Comparison of ENCODE assay signal across 12 cellular contexts in genomic region chrX:262391-262909, GRCh38. TPM values are rescaled to one million over a fixed set of nuclear protein-coding genes. Genes with fewer than 3 reads are reported as not detected.
A peak's percentile ranks its signal among the peaks of the same experiment; 100 is the strongest.
DNase-seq lines count a peak whose midpoint lies in the region; ATAC-seq and TF ChIP-seq lines count a peak whose summit lies in the region.
"Had no signal": no experiment of that assay in that cellular context is flagged by ENCODE, and none has a peak within 500 bp of the region (broad histone marks: within the 10 kb centered on the region; RNA-seq: fewer than 3 reads in every experiment).

No MANE protein-coding gene starts in this region.

- in situ Hi-C loops in GM13977 (cut with MboI; ENCODE audit: low pct_unique_long_range_greater_than_20kb, low sequenced_read_pairs, unreplicated experiment), result no loop called here
- in situ Hi-C loops in G401 (cut with HindIII; ENCODE audit: low sequenced_read_pairs), result no loop called here

- H3K27ac Mint-ChIP-seq in endothelial cell (ENCODE audit: unreplicated experiment) (no peak overlapping the region), neural progenitor cell (no peak overlapping the region)
- H3K27ac Mint-ChIP-seq in activated CD4-positive, alpha-beta T cell treated with anti-CD3 and anti-CD28 coated beads, Interleukin-2, amount 10 ng/mL, durations not matched to agents 7 days and 5 days, result no peak overlapping the region
- H3K27ac Mint-ChIP-seq: B cell; naive thymus-derived CD8-positive, alpha-beta T cell; stimulated activated effector memory CD8-positive, alpha-beta T cell treated with anti-CD3 and anti-CD28 coated beads, Interleukin-12 subunit alpha, Interleukin-12 subunit beta, amount 100 ng/mL, for 72 hours had no signal

- no peak overlapping the region for H3K4me2 ChIP-seq in neural progenitor cell

- peak overlapping the region; percentile 68 to 84 for H3K27ac ChIP-seq in liver (ENCODE audit: low read depth in 1 of 2, low read length in 2 of 2)
- no peak overlapping the region for H3K27ac ChIP-seq in neural progenitor cell

- no peaks in the 10 kb centered on the region for H3K79me2 ChIP-seq in neural progenitor cell (ENCODE audit: low read depth)

- H3K9me3 Mint-ChIP-seq in endothelial cell (ENCODE audit: unreplicated experiment), result peaks cover 10% of the 10 kb centered on the region
- no peaks in the 10 kb centered on the region for H3K9me3 Mint-ChIP-seq in neural progenitor cell
- no peaks in the 10 kb centered on the region for H3K9me3 Mint-ChIP-seq in activated CD4-positive, alpha-beta T cell treated with anti-CD3 and anti-CD28 coated beads, Interleukin-2, amount 10 ng/mL, durations not matched to agents 7 days and 5 days
- H3K9me3 Mint-ChIP-seq: naive thymus-derived CD8-positive, alpha-beta T cell; stimulated activated effector memory CD8-positive, alpha-beta T cell treated with anti-CD3 and anti-CD28 coated beads, Interleukin-12 subunit alpha, Interleukin-12 subunit beta, amount 100 ng/mL, for 72 hours had no signal

- POLR2A ChIA-PET in activated CD4-positive, alpha-beta T cell treated with anti-CD3 and anti-CD28 coated beads, Interleukin-2, amount 10 ng/mL, durations not matched to agents 7 days and 5 days (lab: Charles Lee), result no interaction called here

- DNase-seq in GM13977 (ENCODE audit: low spot score) (peak; percentile 31), G401 (ENCODE audit: low spot score) (no peak), endothelial cell (ENCODE audit: low spot score) (no peak), neural progenitor cell (ENCODE audit: low spot score) (no peak)
- no peak for DNase-seq in activated CD4-positive, alpha-beta T cell treated with anti-CD3 and anti-CD28 coated beads, Interleukin-2, amount 10 ng/mL, durations not matched to agents 7 days and 5 days
- DNase-seq: naive thymus-derived CD8-positive, alpha-beta T cell; NCI-H187 had no signal

- H3K36me3 ChIP-seq in liver (ENCODE audit: control insufficient read depth in 4 of 4, insufficient read depth in 3 of 4, low read depth in 1 of 4, low read length in 3 of 4) (no peaks in the 10 kb centered on the region), neural progenitor cell (no peaks in the 10 kb centered on the region)

- H3K27me3 ChIP-seq in liver (ENCODE audit: control insufficient read depth in 4 of 4, insufficient read depth in 4 of 4, low read length in 3 of 4) (no peaks in the 10 kb centered on the region), neural progenitor cell (no peaks in the 10 kb centered on the region)

- peak; percentile 81 for ATAC-seq in GM21619 (IDR thresholded peaks at IDR 0.05; ENCODE audit: unreplicated experiment)
- peak; percentile 68 for ATAC-seq in HG03457 (IDR thresholded peaks at IDR 0.05; ENCODE audit: unreplicated experiment)
- ATAC-seq: naive thymus-derived CD8-positive, alpha-beta T cell; stimulated activated effector memory CD8-positive, alpha-beta T cell treated with anti-CD3 and anti-CD28 coated beads, Interleukin-12 subunit alpha, Interleukin-12 subunit beta, amount 100 ng/mL, for 72 hours had no signal

- H3K4me3 ChIP-seq in liver (ENCODE audit: low read depth in 1 of 3, low read length in 3 of 3) (no peak overlapping the region), neural progenitor cell (no peak overlapping the region)

- H3K9me3 ChIP-seq in liver (ENCODE audit: control insufficient read depth in 4 of 4, low read length in 3 of 4) (no peaks in the 10 kb centered on the region), neural progenitor cell (ENCODE audit: low read depth) (no peaks in the 10 kb centered on the region)

- H3K4me1 Mint-ChIP-seq in endothelial cell (ENCODE audit: unreplicated experiment), result no peaks in the 10 kb centered on the region
- peaks cover 16% of the 10 kb centered on the region for H3K4me1 Mint-ChIP-seq in neural progenitor cell
- H3K4me1 Mint-ChIP-seq in activated CD4-positive, alpha-beta T cell treated with anti-CD3 and anti-CD28 coated beads, Interleukin-2, amount 10 ng/mL, durations not matched to agents 7 days and 5 days, result no peaks in the 10 kb centered on the region
- H3K4me1 Mint-ChIP-seq: stimulated activated effector memory CD8-positive, alpha-beta T cell treated with anti-CD3 and anti-CD28 coated beads, Interleukin-12 subunit alpha, Interleukin-12 subunit beta, amount 100 ng/mL, for 72 hours had no signal

- H3K36me3 Mint-ChIP-seq in endothelial cell (ENCODE audit: low read depth, unreplicated experiment), result no peaks in the 10 kb centered on the region
- no peaks in the 10 kb centered on the region for H3K36me3 Mint-ChIP-seq in neural progenitor cell
- no peaks in the 10 kb centered on the region for H3K36me3 Mint-ChIP-seq in activated CD4-positive, alpha-beta T cell treated with anti-CD3 and anti-CD28 coated beads, Interleukin-2, amount 10 ng/mL, durations not matched to agents 7 days and 5 days (ENCODE audit: low read depth)
- H3K36me3 Mint-ChIP-seq: naive thymus-derived CD8-positive, alpha-beta T cell had no signal

- H3K27me3 Mint-ChIP-seq in endothelial cell (ENCODE audit: unreplicated experiment), result peaks cover 4% of the 10 kb centered on the region
- H3K27me3 Mint-ChIP-seq in neural progenitor cell (ENCODE audit: insufficient read depth, low read depth), result peaks cover 4% of the 10 kb centered on the region
- no peaks in the 10 kb centered on the region for H3K27me3 Mint-ChIP-seq in activated CD4-positive, alpha-beta T cell treated with anti-CD3 and anti-CD28 coated beads, Interleukin-2, amount 10 ng/mL, durations not matched to agents 7 days and 5 days
- H3K27me3 Mint-ChIP-seq: B cell; naive thymus-derived CD8-positive, alpha-beta T cell had no signal

- H3K9ac ChIP-seq in liver (ENCODE audit: low read depth in 1 of 2, low read length in 2 of 2), result peak overlapping the region in 1 of 2 donors; percentile 55
- H3K9ac ChIP-seq in neural progenitor cell, result no peak overlapping the region

- 25% methylated on average over 13 of the region's 13 CpGs for WGBS in liver

- H3F3A ChIP-seq in neural progenitor cell (ENCODE audit: low read depth), result peaks cover 19% of the 10 kb centered on the region

- no peak overlapping the region for H3K4me3 Mint-ChIP-seq in endothelial cell (ENCODE audit: unreplicated experiment)
- H3K4me3 Mint-ChIP-seq in neural progenitor cell, result no peak overlapping the region
- H3K4me3 Mint-ChIP-seq in activated CD4-positive, alpha-beta T cell treated with anti-CD3 and anti-CD28 coated beads, Interleukin-2, amount 10 ng/mL, durations not matched to agents 7 days and 5 days, result no peak overlapping the region
- H3K4me3 Mint-ChIP-seq: B cell; naive thymus-derived CD8-positive, alpha-beta T cell; stimulated activated effector memory CD8-positive, alpha-beta T cell treated with anti-CD3 and anti-CD28 coated beads, Interleukin-12 subunit alpha, Interleukin-12 subunit beta, amount 100 ng/mL, for 72 hours had no signal

- TF ChIP-seq CTCF in GM13977 (IDR thresholded peaks at IDR 0.05; ENCODE audit: extremely low read depth, insufficient read depth, missing control alignments) (no peak), liver (IDR thresholded peaks at IDR 0.05; ENCODE audit: low read depth, low read length, missing input control) (no peak), endothelial cell (IDR thresholded peaks at IDR 0.05; ENCODE audit: unreplicated experiment) (no peak), neural progenitor cell (IDR thresholded peaks at IDR 0.05) (no peak)

- no peak overlapping the region for H2AFZ ChIP-seq in neural progenitor cell (replicated peaks)

- CTCF ChIA-PET in activated CD4-positive, alpha-beta T cell treated with anti-CD3 and anti-CD28 coated beads, Interleukin-2, amount 10 ng/mL, durations not matched to agents 7 days and 5 days (lab: Charles Lee), result no interaction called here

- H3K4me1 ChIP-seq in liver (ENCODE audit: control insufficient read depth in 4 of 4, insufficient read depth in 4 of 4, low read length in 3 of 4) (peaks cover 6 to 24% (median 20%) of the 10 kb centered on the region in 4 donors), neural progenitor cell (peaks cover 6% of the 10 kb centered on the region)

- H4K20me1 ChIP-seq in neural progenitor cell (ENCODE audit: low read depth), result no peaks in the 10 kb centered on the region

- peak in 1 of 2 donors; percentile 8 for TF ChIP-seq RAD21 in liver (IDR thresholded peaks at IDR 0.05)

TF ChIP-seq in liver, 16 proteins besides CTCF, POLR2A, EP300 and RAD21 (continues in another document):
- peak; percentile 85 for TF ChIP-seq ATF3 (IDR thresholded peaks at IDR 0.05)
- TF ChIP-seq EGR1 (IDR thresholded peaks at IDR 0.05; ENCODE audit: low read depth in 2 of 2), result no peak
- peak; percentile 4 to 10 for TF ChIP-seq HNF4A (conservative IDR thresholded peaks at IDR 0.05)

RNA-seq across cellular contexts. Expression of gene PLCXD1, which starts 18.7 kb away (rescaled TPM):
- total RNA-seq in liver, result 10 to 100 TPM; 19.7 to 25.7 TPM
- polyA plus RNA-seq in liver, result 1 to 10 TPM; 2.6 to 5.9 TPM
- total RNA-seq in G401 (2014; rRNA removed; shearing (Covaris generic)), result 18.9 and 24.0 TPM in 2 replicates
- total RNA-seq in endothelial cell (ENCODE audit: unreplicated experiment), result 21.7 TPM
- total RNA-seq in neural progenitor cell (ENCODE audit: low replicate concordance), result 25.7 and 76.4 TPM in 2 replicates
- total RNA-seq in activated CD4-positive, alpha-beta T cell treated with anti-CD3 and anti-CD28 coated beads, Interleukin-2, amount 10 ng/mL, durations not matched to agents 7 days and 5 days, result 10 to 100 TPM; 60.1 to 63.4 TPM

RNA-seq across cellular contexts. Expression of gene GTPBP6, which starts 56.1 kb away (rescaled TPM):
- 10 to 100 TPM; 15.4 to 17.9 TPM for total RNA-seq in liver
- polyA plus RNA-seq in liver, result 10 to 100 TPM; 11.3 to 29.2 TPM
- 148 TPM in 2 replicates for total RNA-seq in G401 (2014; rRNA removed; shearing (Covaris generic))
- total RNA-seq in endothelial cell (ENCODE audit: unreplicated experiment), result 47.2 TPM
- 16.6 and 52.6 TPM in 2 replicates for total RNA-seq in neural progenitor cell (ENCODE audit: low replicate concordance)
- 10 to 100 TPM; 48.5 to 52.1 TPM for total RNA-seq in activated CD4-positive, alpha-beta T cell treated with anti-CD3 and anti-CD28 coated beads, Interleukin-2, amount 10 ng/mL, durations not matched to agents 7 days and 5 days
